9 cellular contexts compared by ENCODE assay signal in the genomic region with DNA sequence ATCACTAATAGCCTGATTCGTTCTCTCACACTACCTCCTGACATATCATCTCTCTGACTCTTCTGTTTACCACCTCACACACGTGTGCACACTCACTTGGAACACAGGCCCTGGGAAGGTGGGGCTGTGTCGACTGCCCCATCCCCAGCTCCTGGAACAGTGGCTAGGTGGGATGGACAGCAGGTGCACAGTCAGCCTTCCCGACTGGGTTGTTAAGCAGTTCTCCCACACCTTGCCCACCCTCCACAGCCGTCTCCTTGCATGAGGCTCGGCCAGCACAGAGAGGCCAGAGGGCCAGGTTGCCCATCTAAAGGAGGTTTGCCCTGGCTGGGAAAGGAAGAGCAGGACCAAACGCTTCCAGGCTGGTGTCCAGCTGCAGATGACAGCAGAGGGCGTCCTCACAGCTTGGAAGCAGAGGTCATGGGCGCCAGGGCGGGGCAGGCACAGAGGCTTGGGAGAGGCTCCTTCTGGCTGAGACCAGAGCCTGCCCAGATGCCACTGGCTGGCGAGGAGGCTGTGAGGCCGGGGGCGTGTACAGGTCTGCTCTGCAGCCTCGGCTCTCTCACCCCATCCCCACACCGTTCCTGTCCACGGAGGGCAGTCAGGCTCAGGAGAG.
DNase-seq lines count a peak whose midpoint lies in the region; ATAC-seq and TF ChIP-seq lines count a peak whose summit lies in the region.
"Had no signal": no experiment of that assay in that cellular context is flagged by ENCODE, and none has a peak within 500 bp of the region (broad histone marks: within the 10 kb centered on the region; RNA-seq: fewer than 3 reads in every experiment).

No MANE protein-coding gene starts in this region.

- intact Hi-C loops in MCF 10A (cut with micrococcal nuclease): loop anchor here (1.0 to 10.0 kb wide), 3 partner anchors 24 to 370 kb away; a partner anchor contains a TSS

- H3K27me3 Mint-ChIP-seq in MCF 10A (ENCODE audit: insufficient read depth, unreplicated experiment): no peaks in the 10 kb centered on the region
- no peaks in the 10 kb centered on the region for H3K27me3 Mint-ChIP-seq in natural killer cell treated with Interleukin-12 subunit alpha and Interleukin-12 subunit beta and Interleukin-15 and Interleukin-18, amount 100 ng/mL, for 72 hours

- peaks cover 15% of the 10 kb centered on the region for H3K4me1 Mint-ChIP-seq in MCF 10A (ENCODE audit: insufficient read depth, unreplicated experiment)
- H3K4me1 Mint-ChIP-seq in natural killer cell treated with Interleukin-12 subunit alpha and Interleukin-12 subunit beta and Interleukin-15 and Interleukin-18, amount 100 ng/mL, for 72 hours (ENCODE audit: low read depth in 2 of 2): peaks cover 0 to 3% of the 10 kb centered on the region in 2 donors

- no peak overlapping the region for H3K27ac Mint-ChIP-seq in MCF 10A (ENCODE audit: low read depth, unreplicated experiment)
- H3K27ac Mint-ChIP-seq in natural killer cell treated with Interleukin-12 subunit alpha and Interleukin-12 subunit beta and Interleukin-15 and Interleukin-18, amount 100 ng/mL, for 72 hours: no peak overlapping the region

- H3K36me3 Mint-ChIP-seq in MCF 10A (ENCODE audit: insufficient read depth, unreplicated experiment): no peaks in the 10 kb centered on the region
- H3K36me3 Mint-ChIP-seq in natural killer cell treated with Interleukin-12 subunit alpha and Interleukin-12 subunit beta and Interleukin-15 and Interleukin-18, amount 100 ng/mL, for 72 hours: no peaks in the 10 kb centered on the region

- BruUV-seq in MCF 10A (replicated peaks; lab: Mats Ljungman, UMichigan): no TSS peak

- DNase-seq in AG10803 (ENCODE audit: low read depth) (peak; percentile 74), HT1080 (ENCODE audit: low read depth) (peak; percentile 69), MCF 10A (ENCODE audit: unreplicated experiment) (peak; percentile 88), kidney tubule cell (ENCODE audit: low spot score) (peak; percentile 75)
- no peak for DNase-seq in natural killer cell treated with Interleukin-12 subunit alpha and Interleukin-12 subunit beta and Interleukin-15 and Interleukin-18, amount 100 ng/mL, for 72 hours (ENCODE audit: low spot score)

- TF ChIP-seq POLR2A in GM18505 (IDR thresholded peaks at IDR 0.05; ENCODE audit: borderline replicate concordance, extremely low read depth, insufficient read depth, insufficient read length): no peak

- H3K9me3 Mint-ChIP-seq in MCF 10A (ENCODE audit: unreplicated experiment): no peaks in the 10 kb centered on the region
- no peaks in the 10 kb centered on the region for H3K9me3 Mint-ChIP-seq in natural killer cell treated with Interleukin-12 subunit alpha and Interleukin-12 subunit beta and Interleukin-15 and Interleukin-18, amount 100 ng/mL, for 72 hours

- CTCF ChIA-PET in MCF 10A (lab: Yijun Ruan, JAX): interaction anchor here (0.6 to 15.1 kb wide), 15 partner anchors 10 to 781 kb away, joined by 3 to 233 read pairs (median 4); no protein-coding TSS in a partner anchor

- no peak overlapping the region for H3K4me3 ChIP-seq in AG10803 (ENCODE audit: low read length)
- H3K4me3 ChIP-seq: tibial artery had no signal

- H3K4me3 Mint-ChIP-seq in MCF 10A (ENCODE audit: unreplicated experiment): no peak overlapping the region
- no peak overlapping the region for H3K4me3 Mint-ChIP-seq in natural killer cell treated with Interleukin-12 subunit alpha and Interleukin-12 subunit beta and Interleukin-15 and Interleukin-18, amount 100 ng/mL, for 72 hours

- POLR2A ChIA-PET in MCF 10A (lab: Yijun Ruan, JAX): interaction anchor here (0.6 to 2.1 kb wide), 4 partner anchors 24 to 833 kb away, joined by 3 to 15 read pairs (median 4); a partner anchor contains a TSS

- ATAC-seq in GM18505 (IDR thresholded peaks at IDR 0.05; ENCODE audit: unreplicated experiment) (no peak), HG02571 (IDR thresholded peaks at IDR 0.05; ENCODE audit: unreplicated experiment) (no peak), HG02973 (IDR thresholded peaks at IDR 0.05; ENCODE audit: unreplicated experiment) (no peak)
- no peak for ATAC-seq in natural killer cell treated with Interleukin-12 subunit alpha and Interleukin-12 subunit beta and Interleukin-15 and Interleukin-18, amount 100 ng/mL, for 72 hours

- peak; percentile 65 for TF ChIP-seq CTCF in AG10803 (conservative IDR thresholded peaks at IDR 0.05; ENCODE audit: low read length)
- TF ChIP-seq CTCF in MCF 10A (IDR thresholded peaks at IDR 0.05; ENCODE audit: unreplicated experiment): peak; percentile 70
